ENCODE assay signal across 1 cellular context in the genomic region with DNA sequence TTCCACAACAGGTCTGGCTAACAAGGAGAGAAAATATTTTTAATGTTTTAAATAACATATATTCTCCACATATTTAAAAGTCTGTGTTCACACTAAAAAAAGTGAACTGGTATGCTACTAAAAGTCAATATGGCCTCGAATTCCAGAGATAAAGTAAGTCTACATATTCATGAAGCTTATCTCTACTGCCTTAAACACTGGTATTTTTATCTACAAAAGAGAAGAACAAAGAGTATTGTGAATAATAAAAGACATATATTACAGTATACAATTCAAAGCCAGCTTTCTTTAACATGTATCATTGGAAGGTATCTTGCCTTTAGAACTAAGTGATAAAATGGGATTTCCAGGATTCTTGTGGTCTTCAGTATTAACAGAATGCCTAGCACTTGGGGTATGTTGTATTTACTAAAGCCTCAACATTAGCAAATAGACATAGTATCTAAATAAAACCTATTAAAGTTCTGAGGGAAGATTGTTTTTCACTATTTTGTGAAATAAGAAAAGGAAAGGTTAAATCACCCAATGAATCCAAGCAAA.
TF ChIP-seq lines count a peak whose summit lies in the region.

No MANE protein-coding gene starts in this region.

TF ChIP-seq in GM23338, 12 proteins besides CTCF, POLR2A, EP300 and RAD21 (continued from another document):
- TF ChIP-seq, protein P1, sequence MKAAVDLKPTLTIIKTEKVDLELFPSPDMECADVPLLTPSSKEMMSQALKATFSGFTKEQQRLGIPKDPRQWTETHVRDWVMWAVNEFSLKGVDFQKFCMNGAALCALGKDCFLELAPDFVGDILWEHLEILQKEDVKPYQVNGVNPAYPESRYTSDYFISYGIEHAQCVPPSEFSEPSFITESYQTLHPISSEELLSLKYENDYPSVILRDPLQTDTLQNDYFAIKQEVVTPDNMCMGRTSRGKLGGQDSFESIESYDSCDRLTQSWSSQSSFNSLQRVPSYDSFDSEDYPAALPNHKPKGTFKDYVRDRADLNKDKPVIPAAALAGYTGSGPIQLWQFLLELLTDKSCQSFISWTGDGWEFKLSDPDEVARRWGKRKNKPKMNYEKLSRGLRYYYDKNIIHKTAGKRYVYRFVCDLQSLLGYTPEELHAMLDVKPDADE (IDR thresholded peaks at IDR 0.05) = no peak
- TF ChIP-seq POLR2AphosphoS5 (IDR thresholded peaks at IDR 0.05; ENCODE audit: low read depth) (no peak), CREB1 (CRISPR knock-in tag; IDR thresholded peaks at IDR 0.05; ENCODE audit: low read depth) (no peak), EZH2phosphoT487 (IDR thresholded peaks at IDR 0.05; ENCODE audit: unreplicated experiment) (no peak), ZNF331 (CRISPR knock-in tag; IDR thresholded peaks at IDR 0.05; ENCODE audit: low read depth) (no peak), ZNF114 (CRISPR knock-in tag; IDR thresholded peaks at IDR 0.05) (no peak)
- TF ChIP-seq, protein P2, sequence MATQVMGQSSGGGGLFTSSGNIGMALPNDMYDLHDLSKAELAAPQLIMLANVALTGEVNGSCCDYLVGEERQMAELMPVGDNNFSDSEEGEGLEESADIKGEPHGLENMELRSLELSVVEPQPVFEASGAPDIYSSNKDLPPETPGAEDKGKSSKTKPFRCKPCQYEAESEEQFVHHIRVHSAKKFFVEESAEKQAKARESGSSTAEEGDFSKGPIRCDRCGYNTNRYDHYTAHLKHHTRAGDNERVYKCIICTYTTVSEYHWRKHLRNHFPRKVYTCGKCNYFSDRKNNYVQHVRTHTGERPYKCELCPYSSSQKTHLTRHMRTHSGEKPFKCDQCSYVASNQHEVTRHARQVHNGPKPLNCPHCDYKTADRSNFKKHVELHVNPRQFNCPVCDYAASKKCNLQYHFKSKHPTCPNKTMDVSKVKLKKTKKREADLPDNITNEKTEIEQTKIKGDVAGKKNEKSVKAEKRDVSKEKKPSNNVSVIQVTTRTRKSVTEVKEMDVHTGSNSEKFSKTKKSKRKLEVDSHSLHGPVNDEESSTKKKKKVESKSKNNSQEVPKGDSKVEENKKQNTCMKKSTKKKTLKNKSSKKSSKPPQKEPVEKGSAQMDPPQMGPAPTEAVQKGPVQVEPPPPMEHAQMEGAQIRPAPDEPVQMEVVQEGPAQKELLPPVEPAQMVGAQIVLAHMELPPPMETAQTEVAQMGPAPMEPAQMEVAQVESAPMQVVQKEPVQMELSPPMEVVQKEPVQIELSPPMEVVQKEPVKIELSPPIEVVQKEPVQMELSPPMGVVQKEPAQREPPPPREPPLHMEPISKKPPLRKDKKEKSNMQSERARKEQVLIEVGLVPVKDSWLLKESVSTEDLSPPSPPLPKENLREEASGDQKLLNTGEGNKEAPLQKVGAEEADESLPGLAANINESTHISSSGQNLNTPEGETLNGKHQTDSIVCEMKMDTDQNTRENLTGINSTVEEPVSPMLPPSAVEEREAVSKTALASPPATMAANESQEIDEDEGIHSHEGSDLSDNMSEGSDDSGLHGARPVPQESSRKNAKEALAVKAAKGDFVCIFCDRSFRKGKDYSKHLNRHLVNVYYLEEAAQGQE (IDR thresholded peaks at IDR 0.05; ENCODE audit: unreplicated experiment) = no peak
TF ChIP-seq in GM23338: peak in this region for 0.
